ENCODE assay signal across 8 cellular contexts in the genomic region with DNA sequence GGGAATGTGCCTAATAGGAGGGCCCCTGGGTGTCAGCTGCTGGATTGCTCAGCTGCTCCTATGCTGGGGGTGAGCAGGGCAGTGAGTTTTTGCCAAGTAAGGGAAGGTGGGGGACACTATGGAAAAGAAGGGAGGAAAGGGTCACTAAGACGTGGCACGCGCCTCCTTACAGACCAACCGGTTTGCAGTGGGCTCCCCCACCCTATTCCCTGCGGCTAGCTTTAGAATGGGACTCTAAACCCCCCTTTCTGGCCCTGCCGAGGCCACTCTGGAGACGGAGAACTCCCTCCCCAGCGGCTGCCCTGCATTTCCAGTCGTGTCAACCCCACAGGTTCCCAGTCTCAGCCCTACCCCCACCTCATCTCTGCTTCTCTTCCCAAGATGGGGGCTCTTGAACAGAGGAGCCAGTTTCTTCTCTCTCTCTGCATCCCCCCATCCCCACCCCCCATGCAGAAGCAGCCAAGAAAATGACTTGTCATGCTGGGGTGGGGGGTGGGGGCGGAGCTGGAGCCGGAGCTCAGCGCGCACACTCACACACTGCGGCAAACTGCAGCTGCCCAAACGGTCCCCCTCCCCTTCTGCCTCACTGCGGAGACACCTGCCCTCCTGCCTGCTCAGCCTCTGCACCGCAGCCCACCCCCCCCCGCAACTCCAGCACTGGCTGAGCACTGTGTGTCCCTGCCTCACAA. TPM values are rescaled to one million over a fixed set of nuclear protein-coding genes. Genes with fewer than 3 reads are reported as not detected.
A peak's percentile ranks its signal among the peaks of the same experiment; 100 is the strongest.
DNase-seq lines count a peak whose midpoint lies in the region; ATAC-seq, FAIRE-seq and TF ChIP-seq lines count a peak whose summit lies in the region.

No MANE protein-coding gene starts in this region.

- peaks cover 20% of the 10 kb centered on the region for H3K36me3 ChIP-seq in brain microvascular endothelial cell (replicated peaks)
- H3K36me3 ChIP-seq in skeletal muscle tissue (ENCODE audit: control insufficient read depth in 3 of 3, insufficient read depth in 3 of 3, low read length in 3 of 3) = peaks cover 12 to 24% (median 18%) of the 10 kb centered on the region in 3 donors
- H3K36me3 ChIP-seq in MM.1S (replicated peaks; ENCODE audit: insufficient read depth, low read length) = no peaks in the 10 kb centered on the region

- H3K9me3 ChIP-seq in skeletal muscle tissue (ENCODE audit: control insufficient read depth in 3 of 3, low read length in 3 of 3) (no peaks in the 10 kb centered on the region), MM.1S (replicated peaks; ENCODE audit: insufficient read depth, low read length) (no peaks in the 10 kb centered on the region)

- no peaks in the 10 kb centered on the region for H3K9me2 ChIP-seq in MM.1S (replicated peaks; ENCODE audit: insufficient read depth, low read length)

- peak overlapping the region in 3 of 5 donors; percentile 38 to 54 (median 45) for H3K4me3 Mint-ChIP-seq in immature natural killer cell

- H3K27me3 ChIP-seq in brain microvascular endothelial cell (replicated peaks) = no peaks in the 10 kb centered on the region
- H3K27me3 ChIP-seq in skeletal muscle tissue (ENCODE audit: control insufficient read depth in 3 of 3, insufficient read depth in 3 of 3, low read length in 3 of 3) = peaks cover 0 to 8% (median 7%) of the 10 kb centered on the region in 3 donors
- peaks cover 4% of the 10 kb centered on the region; the same call in 1 of the 2 replicates for H3K27me3 ChIP-seq in MM.1S (replicated peaks; ENCODE audit: insufficient read depth, low read length)

- no peak overlapping the region for H3K4me2 ChIP-seq in MM.1S (ENCODE audit: low read depth, low read length)

- peak overlapping the region in 1 of 6 donors; percentile 49 for H3K27ac Mint-ChIP-seq in immature natural killer cell

- peaks cover 6 to 15% of the 10 kb centered on the region in 2 donors for H3K4me1 Mint-ChIP-seq in immature natural killer cell

- no peaks in the 10 kb centered on the region for H4K20me1 ChIP-seq in MM.1S (ENCODE audit: insufficient read depth, low read length)

- H3K4me1 ChIP-seq in skeletal muscle tissue (ENCODE audit: control insufficient read depth in 3 of 3, insufficient read depth in 3 of 3, low read length in 3 of 3) = peaks cover 32 to 46% (median 35%) of the 10 kb centered on the region in 3 donors
- no peaks in the 10 kb centered on the region for H3K4me1 ChIP-seq in MM.1S (ENCODE audit: low read length)

- H3K36me3 Mint-ChIP-seq in immature natural killer cell = no peaks in the 10 kb centered on the region

- H3K27me3 Mint-ChIP-seq in immature natural killer cell (ENCODE audit: low read depth in 3 of 3) = peaks cover 8 to 18% (median 13%) of the 10 kb centered on the region in 3 donors

- no peaks in the 10 kb centered on the region for H3K79me2 ChIP-seq in MM.1S (ENCODE audit: low read length)

- in situ Hi-C loops in brain microvascular endothelial cell (cut with HindIII; ENCODE audit: low pct_ligation_motif_present, low sequenced_read_pairs) = no loop called here

- H3K9ac ChIP-seq in skeletal muscle tissue (ENCODE audit: low read depth in 1 of 3, low read length in 3 of 3) (peak overlapping the region; percentile 60 to 69 (median 69)), MM.1S (ENCODE audit: low read length) (no peak overlapping the region)

- TF ChIP-seq CTCF in brain microvascular endothelial cell (IDR thresholded peaks at IDR 0.05; ENCODE audit: low read depth, low read length, missing control alignments) (no peak), MM.1S (IDR thresholded peaks at IDR 0.05; ENCODE audit: low read length) (no peak)

- H3F3A ChIP-seq in MM.1S (ENCODE audit: insufficient read depth, low read length) = no peaks in the 10 kb centered on the region

- FAIRE-seq in GM12891 (lab: Jason Lieb, UNC) = peak; percentile 55

- H2AFZ ChIP-seq in MM.1S (ENCODE audit: low read length) = no peak overlapping the region

- H3K27ac ChIP-seq in brain microvascular endothelial cell = no peak overlapping the region
- H3K27ac ChIP-seq in skeletal muscle tissue (ENCODE audit: low read depth, low read length) = peak overlapping the region; percentile 70
- no peak overlapping the region for H3K27ac ChIP-seq in MM.1S (ENCODE audit: low read length)

- H3K4me3 ChIP-seq in brain microvascular endothelial cell (ENCODE audit: low read depth, low read length) (peak overlapping the region; percentile 74), skeletal muscle tissue (ENCODE audit: low read length in 3 of 3) (peak overlapping the region; percentile 67 to 79 (median 73)), MM.1S (ENCODE audit: low read length) (no peak overlapping the region)

- DNase-seq in GM12891 (ENCODE audit: insufficient read length, low spot score) (no peak), NCI-H2227 treated with DMSO at 0.1 percent for 48 hours (lab: John Stamatoyannopoulos, UW) (peak; percentile 49), brain microvascular endothelial cell (no peak), immature natural killer cell (no peak), GM19240 (ENCODE audit: insufficient read length, low spot score) (no peak), MM.1S (no peak)

- no peaks in the 10 kb centered on the region for H3K9me3 Mint-ChIP-seq in immature natural killer cell

- no peak for ATAC-seq in GM18867 (IDR thresholded peaks at IDR 0.05; ENCODE audit: unreplicated experiment)

- TF ChIP-seq POLR2A in GM12891 (IDR thresholded peaks at IDR 0.05; ENCODE audit: low read depth, low read length) = no peak

TF ChIP-seq in GM12891, 5 proteins besides CTCF, POLR2A, EP300 and RAD21:
- TF ChIP-seq SPI1 (IDR thresholded peaks at IDR 0.05; ENCODE audit: low read depth, low read length) (no peak), TAF1 (IDR thresholded peaks at IDR 0.05; ENCODE audit: low read depth, low read length) (no peak)

RNA-seq across cellular contexts. Expression of a gene that starts 0.8 kb away (rescaled TPM):
- polyA plus RNA-seq in GM12891 (2012; ENCODE audit: low read depth, missing spikeins) = 0.09 TPM
- under 1 TPM in 2 of 3 donors, not detected in 1; 0.04 to 0.07 TPM for polyA plus RNA-seq in immature natural killer cell
- 19.3 TPM for total RNA-seq in skeletal muscle tissue

RNA-seq across cellular contexts. Expression of a gene that starts 25.3 kb away (rescaled TPM):
- 16.5 TPM for polyA plus RNA-seq in GM12891 (2012; ENCODE audit: low read depth, missing spikeins)
- 1 to 10 TPM in 2 of 3 donors, under 1 TPM in 1; 0.55 to 7.8 (median 3.0) TPM for polyA plus RNA-seq in immature natural killer cell
- total RNA-seq in skeletal muscle tissue = 87.2 TPM
